Comparison of ENCODE assay signal across 15 cellular contexts in the genomic region with DNA sequence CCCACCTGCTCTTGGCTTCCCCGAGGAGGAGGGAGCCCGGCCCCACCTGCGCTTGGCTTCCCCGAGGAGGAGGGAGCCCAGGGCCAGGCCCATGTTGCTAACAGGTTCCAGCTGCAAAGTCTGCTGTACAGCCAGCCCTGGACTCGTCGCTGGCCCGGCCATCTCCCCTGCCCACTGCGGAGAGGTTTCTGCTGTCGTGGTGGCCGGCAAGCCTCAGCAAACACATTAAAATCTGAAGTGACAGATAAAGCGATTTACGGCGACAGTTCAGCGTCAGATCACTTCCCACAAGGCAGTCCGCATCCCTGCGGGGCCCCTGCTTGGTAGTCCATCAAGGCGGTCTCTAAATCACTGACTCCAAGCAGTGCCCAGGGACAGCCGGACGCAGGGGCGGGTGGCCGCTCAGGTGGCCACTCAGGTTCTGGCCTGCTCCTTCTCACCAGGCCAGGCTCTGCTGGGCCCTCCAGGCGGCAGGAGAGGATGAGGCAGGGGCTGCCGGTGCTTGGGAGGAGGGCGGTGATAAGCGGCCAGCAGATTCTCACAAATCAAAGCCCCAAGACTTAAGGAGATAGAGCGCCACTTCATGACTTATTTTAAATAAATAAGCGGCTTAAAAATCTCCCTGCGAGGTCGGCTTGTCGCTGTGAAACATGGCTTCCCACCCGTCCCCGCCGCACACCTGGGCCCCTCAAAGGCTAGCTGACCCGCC.
"Had no signal": no experiment of that assay in that cellular context is flagged by ENCODE, and none has a peak within 500 bp of the region (broad histone marks: within the 10 kb centered on the region; RNA-seq: fewer than 3 reads in every experiment).

No MANE protein-coding gene starts in this region.

- H3K4me3 ChIP-seq: ascending aorta, gastroesophageal sphincter, lower lobe of right lung, ovary had no signal

- H3K9me3 ChIP-seq: ascending aorta, gastroesophageal sphincter, lower lobe of right lung, ovary had no signal

- H3K27ac ChIP-seq: ascending aorta, gastroesophageal sphincter, lower lobe of right lung, ovary had no signal

- H3K27me3 ChIP-seq: ascending aorta, gastroesophageal sphincter, ovary had no signal

- DNase-seq: activated CD4-positive, alpha-beta T cell treated with anti-CD3 and anti-CD28 coated beads for 1 hour; activated CD4-positive, alpha-beta T cell treated with anti-CD3 and anti-CD28 coated beads, Interleukin-2, amount 50 U/mL, for 4 hours; activated naive CD4-positive, alpha-beta T cell; activated naive CD8-positive, alpha-beta T cell treated with anti-CD3 and anti-CD28 coated beads, Interleukin-2, amount 50 U/mL, for 24 hours; activated T-cell treated with anti-CD3 and anti-CD28 coated beads for 4 hours; dermis blood vessel endothelial cell; effector memory CD8-positive, alpha-beta T cell; left cardiac atrium; lower lobe of right lung; ovary; stimulated activated CD4-positive, alpha-beta T cell treated with anti-CD3 and anti-CD28 coated beads, Interleukin-1b, Interleukin-23, amount 100 ng/mL, for 48 hours; stimulated activated naive CD8-positive, alpha-beta T cell treated with anti-CD3 and anti-CD28 coated beads, Interleukin-15, amount 100 ng/mL, for 72 hours had no signal

- H3K36me3 ChIP-seq: ascending aorta, lower lobe of right lung, ovary had no signal

- FAIRE-seq: bronchial epithelial cell had no signal
